Comparison of ENCODE assay signal across 8 cellular contexts in genomic region chrX:118496763-118497079, GRCh38. TPM values are rescaled to one million over a fixed set of nuclear protein-coding genes. Genes with fewer than 3 reads are reported as not detected.
A peak's percentile ranks its signal among the peaks of the same experiment; 100 is the strongest.
DNase-seq lines count a peak whose midpoint lies in the region; ATAC-seq, FAIRE-seq and TF ChIP-seq lines count a peak whose summit lies in the region.

No MANE protein-coding gene starts in this region.

- H3K36me3 ChIP-seq in cardiac muscle cell: no peaks in the 10 kb centered on the region
- no peaks in the 10 kb centered on the region for H3K36me3 ChIP-seq in brain microvascular endothelial cell (replicated peaks)
- H3K36me3 ChIP-seq in mesendoderm (ENCODE audit: control insufficient read depth, insufficient read depth, low read length): no peaks in the 10 kb centered on the region

- ATAC-seq in Right ventricle myocardium inferior (no peak), HG03565 (IDR thresholded peaks at IDR 0.05; ENCODE audit: unreplicated experiment) (peak; percentile 1)

- H3K23ac ChIP-seq in mesendoderm (ENCODE audit: low read length): no peak overlapping the region

- no peak overlapping the region for H3K9ac ChIP-seq in mesendoderm (ENCODE audit: low read length)

- peak overlapping the region; percentile 38 for H3K4me2 ChIP-seq in mesendoderm (ENCODE audit: low read length)

- H4K8ac ChIP-seq in mesendoderm (ENCODE audit: low read depth, low read length): no peak overlapping the region

- no peak overlapping the region for H3K18ac ChIP-seq in mesendoderm (ENCODE audit: low read length)

- no peak overlapping the region for H4K5ac ChIP-seq in mesendoderm (ENCODE audit: low read length)

- H3K9me3 ChIP-seq in cardiac muscle cell (ENCODE audit: low read depth): no peaks in the 10 kb centered on the region

- H3K56ac ChIP-seq in mesendoderm (ENCODE audit: low read length): peak overlapping the region; percentile 9

- no peak for FAIRE-seq in D721Med (lab: Jason Lieb, UNC)

- TF ChIP-seq CTCF in cardiac muscle cell (IDR thresholded peaks at IDR 0.05; ENCODE audit: low read depth, low read length): no peak
- no peak for TF ChIP-seq CTCF in brain microvascular endothelial cell (IDR thresholded peaks at IDR 0.05; ENCODE audit: low read depth, low read length, missing control alignments)
- TF ChIP-seq CTCF in D721Med (IDR thresholded peaks at IDR 0.05; ENCODE audit: insufficient read depth, missing control alignments): no peak

- H3K79me2 ChIP-seq in mesendoderm (ENCODE audit: control insufficient read depth, insufficient read depth, low read length): no peaks in the 10 kb centered on the region

- intact Hi-C loops in Right ventricle myocardium inferior (cut with DNase I): no loop called here

- in situ Hi-C loops in brain microvascular endothelial cell (cut with HindIII; ENCODE audit: low pct_ligation_motif_present, low sequenced_read_pairs): no loop called here

- DNase-seq in cardiac muscle cell (ENCODE audit: low read depth in 1 of 2, low spot score in 1 of 2) (no peak), Right ventricle myocardium inferior (ENCODE audit: missing footprints) (no peak), brain microvascular endothelial cell (no peak), mesendoderm (no peak), inferior parietal cortex (ENCODE audit: extremely low spot score) (no peak), D721Med (ENCODE audit: insufficient read length, low spot score) (no peak), dedifferentiated amniotic fluid mesenchymal stem cell (ENCODE audit: extremely low spot score) (no peak)

- H3K4ac ChIP-seq in mesendoderm (ENCODE audit: low read depth, low read length): no peak overlapping the region

- no peaks in the 10 kb centered on the region for H3K79me1 ChIP-seq in mesendoderm (ENCODE audit: low read length)

- H3K27me3 ChIP-seq in cardiac muscle cell (no peaks in the 10 kb centered on the region), brain microvascular endothelial cell (replicated peaks) (no peaks in the 10 kb centered on the region), mesendoderm (ENCODE audit: insufficient read depth, low read length, poor library complexity) (peaks cover 3% of the 10 kb centered on the region)

- peak overlapping the region; percentile 74 for H3K4me3 ChIP-seq in cardiac muscle cell
- peak overlapping the region; percentile 68 for H3K4me3 ChIP-seq in brain microvascular endothelial cell (ENCODE audit: low read depth, low read length)
- no peak overlapping the region for H3K4me3 ChIP-seq in mesendoderm (ENCODE audit: low read length)

- H3K4me1 ChIP-seq in cardiac muscle cell (ENCODE audit: low read depth) (peaks cover 13% of the 10 kb centered on the region), mesendoderm (ENCODE audit: control insufficient read depth, low read depth, low read length) (no peaks in the 10 kb centered on the region)

- H3K27ac ChIP-seq in cardiac muscle cell (no peak overlapping the region), brain microvascular endothelial cell (no peak overlapping the region), mesendoderm (ENCODE audit: low read depth, low read length) (no peak overlapping the region)

- no peak overlapping the region for H2BK15ac ChIP-seq in mesendoderm (replicated peaks; ENCODE audit: low read depth)

- no peak overlapping the region for H2BK5ac ChIP-seq in mesendoderm (ENCODE audit: low read length)

- WGBS in mesendoderm (ENCODE audit: extremely low coverage, insufficient coverage, low lambda C conversion rate): no CpG with 5 or more reads among the region's 13 CpGs

- H2BK120ac ChIP-seq in mesendoderm (ENCODE audit: low read depth, low read length): no peak overlapping the region

- no peak overlapping the region for H2AK5ac ChIP-seq in mesendoderm (ENCODE audit: low read length)

RNA-seq across cellular contexts. Expression of gene DOCK11, which starts 1.1 kb away (rescaled TPM):
- total RNA-seq in cardiac muscle cell (11.0 and 11.2 TPM in 2 replicates), Right ventricle myocardium inferior (6.9 TPM)
- 12.5 and 13.6 TPM in 2 replicates for polyA plus RNA-seq in cardiac muscle cell
- 1.7 TPM for polyA plus RNA-seq in mesendoderm (2013, experiment 1 of 2)
- 1.5 TPM for polyA plus RNA-seq in mesendoderm (2013, experiment 2 of 2)
